1 cellular context compared by ENCODE assay signal in genomic region chr13:101516262-101516661, GRCh38.
A peak's percentile ranks its signal among the peaks of the same experiment; 100 is the strongest.
TF ChIP-seq lines count a peak whose summit lies in the region.

No MANE protein-coding gene starts in this region.

TF ChIP-seq in SK-N-SH, 30 proteins besides CTCF, POLR2A, EP300 and RAD21 (continued from another document):
- TF ChIP-seq NFIC (IDR thresholded peaks at IDR 0.05; ENCODE audit: borderline replicate concordance) (peak; percentile 35; the same call in 1 of the 2 replicates), FOXM1 (IDR thresholded peaks at IDR 0.05; ENCODE audit: low read depth) (peak; percentile 57; the same call in 1 of the 2 replicates), USF2 (IDR thresholded peaks at IDR 0.05; ENCODE audit: borderline replicate concordance, low read depth, low read length) (no peak), NRF1 (IDR thresholded peaks at IDR 0.05; ENCODE audit: low read depth, low read length) (no peak), MAX (IDR thresholded peaks at IDR 0.05; ENCODE audit: low read depth) (no peak), SIN3A (IDR thresholded peaks at IDR 0.05; ENCODE audit: borderline replicate concordance, low read depth, low read length) (no peak), JUND (IDR thresholded peaks at IDR 0.05) (peak; percentile 63), CHD2 (IDR thresholded peaks at IDR 0.05; ENCODE audit: low read length, partially characterized antibody) (no peak), POLR2AphosphoS5 (IDR thresholded peaks at IDR 0.05; ENCODE audit: low read depth, low read length) (no peak; the same call in 1 of the 2 replicates), MEF2A (IDR thresholded peaks at IDR 0.05; ENCODE audit: borderline replicate concordance, low read depth) (no peak)
